ENCODE assay signal across 23 cellular contexts in genomic region chr5:19695248-19695647, GRCh38.
"Had no signal": no experiment of that assay in that cellular context is flagged by ENCODE, and none has a peak within 500 bp of the region (broad histone marks: within the 10 kb centered on the region; RNA-seq: fewer than 3 reads in every experiment).

No MANE protein-coding gene starts in this region.

- H3K4me1 ChIP-seq: esophagus muscularis mucosa, foreskin keratinocyte, gastroesophageal sphincter, heart left ventricle, left lung, lower lobe of right lung had no signal

- DNase-seq: dermis blood vessel endothelial cell; dorsolateral prefrontal cortex; effector CD4-positive, alpha-beta T cell; effector memory CD4-positive, alpha-beta T cell; foreskin keratinocyte; heart left ventricle; hypothalamus; left cardiac atrium; left lung; left ventricle myocardium superior; lower lobe of right lung; mesenchymal stem cell; mucosa of descending colon; naive B cell had no signal

- ATAC-seq: foreskin keratinocyte, gastroesophageal sphincter, heart left ventricle, left cardiac atrium, left lung, left ventricle myocardium superior, lower lobe of right lung, mucosa of descending colon had no signal

- H3K79me2 ChIP-seq: hepatocyte had no signal

- H3K36me3 ChIP-seq: esophagus muscularis mucosa, gastroesophageal sphincter, heart left ventricle, left lung, lower lobe of right lung had no signal

- H3K9me3 ChIP-seq: esophagus muscularis mucosa, gastroesophageal sphincter, lower lobe of right lung had no signal

- FAIRE-seq: colon, endothelial cell of umbilical vein, frontal cortex, islet of Langerhans, keratinocyte had no signal

- H2AFZ ChIP-seq: hepatocyte had no signal

- H3K27me3 ChIP-seq: dorsolateral prefrontal cortex, esophagus muscularis mucosa, foreskin keratinocyte, gastroesophageal sphincter, heart left ventricle, hepatocyte, left lung had no signal

- H3K4me3 ChIP-seq: coronary artery, dorsolateral prefrontal cortex, esophagus muscularis mucosa, gastroesophageal sphincter, heart left ventricle, hepatocyte, left lung, lower lobe of right lung, mucosa of descending colon had no signal

- H3K27ac ChIP-seq: coronary artery, dorsolateral prefrontal cortex, esophagus muscularis mucosa, foreskin keratinocyte, gastroesophageal sphincter, heart left ventricle, hepatocyte, left lung, lower lobe of right lung had no signal

- H3K4me2 ChIP-seq: hepatocyte had no signal
